Comparison of ENCODE assay signal across 27 cellular contexts in the genomic region with DNA sequence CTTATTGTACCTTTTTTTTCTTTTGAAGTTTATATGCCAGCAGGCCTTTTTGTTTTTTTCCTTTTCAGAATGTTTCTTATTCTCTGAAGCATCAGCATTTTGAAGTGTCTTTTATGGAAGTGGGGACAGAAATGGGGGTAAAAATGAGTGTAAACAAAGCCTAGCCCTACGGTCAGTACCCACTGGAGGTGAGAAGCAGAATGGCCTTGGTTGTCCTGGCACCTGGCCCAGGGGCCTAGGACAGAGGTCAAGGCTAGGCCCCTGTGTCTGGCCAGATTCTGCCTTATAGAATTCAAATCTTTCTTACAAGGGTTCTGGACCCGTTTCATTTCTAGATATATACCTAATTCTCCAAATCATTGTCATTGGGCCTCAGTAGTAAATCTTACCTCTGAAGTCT. TPM values are rescaled to one million over a fixed set of nuclear protein-coding genes. Genes with fewer than 3 reads are reported as not detected.
"Had no signal": no experiment of that assay in that cellular context is flagged by ENCODE, and none has a peak within 500 bp of the region (broad histone marks: within the 10 kb centered on the region; RNA-seq: fewer than 3 reads in every experiment).

No MANE protein-coding gene starts in this region.

- H3K4me3 ChIP-seq: stomach, suprapubic skin, testis, thoracic aorta, thyroid gland, tibial artery, transverse colon, upper lobe of left lung, upper lobe of right lung, uterus, vagina had no signal

- H3K9me3 ChIP-seq: stomach, suprapubic skin, testis, thoracic aorta, thyroid gland, tibial artery, transverse colon, upper lobe of left lung, upper lobe of right lung, uterus, vagina had no signal

- ATAC-seq: stimulated activated memory B cell treated with anti-CD40 and anti-IgM and Interleukin-4, amounts not matched to agents 10 μg/mL and 1 μg/mL and 100 μg/mL, for 72 hours; stimulated activated naive CD8-positive, alpha-beta T cell treated with anti-CD3 and anti-CD28 coated beads, Interleukin-15, amount 100 ng/mL, for 72 hours; stimulated activated naive CD8-positive, alpha-beta T cell treated with anti-CD3 and anti-CD28 coated beads, Interleukin-15, Interleukin-2, amounts not matched to agents 100 U/mL and 50 U/mL, for 24 hours; upper lobe of right lung had no signal

- H3K27me3 ChIP-seq: stomach, suprapubic skin, testis, thyroid gland, tibial artery, transverse colon, upper lobe of left lung, upper lobe of right lung, uterus, vagina had no signal

- FAIRE-seq: urothelium cell line had no signal

- H3K36me3 ChIP-seq: suprapubic skin, thoracic aorta, thyroid gland, transverse colon, upper lobe of right lung, uterus, vagina had no signal

- H3K27ac ChIP-seq: stomach, suprapubic skin, testis, thoracic aorta, thyroid gland, tibial artery, transverse colon, upper lobe of left lung, upper lobe of right lung, uterus, vagina had no signal

- H3K4me1 ChIP-seq: stomach, suprapubic skin, thyroid gland, transverse colon, upper lobe of left lung, upper lobe of right lung, uterus, vagina had no signal

- DNase-seq: stimulated activated CD4-positive, alpha-beta T cell treated with anti-CD3 and anti-CD28 coated beads, Interleukin-2, amount 100 ng/mL, for 48 hours; stimulated activated CD4-positive, alpha-beta T cell treated with anti-CD3 and anti-CD28 coated beads, Interleukin-4, amount 100 ng/mL, for 1 hour; stimulated activated CD4-positive, alpha-beta T cell treated with anti-CD3 and anti-CD28 coated beads, Interleukin-4, amount 100 ng/mL, for 24 hours; stimulated activated CD4-positive, alpha-beta T cell treated with anti-CD3 and anti-CD28 coated beads, Interleukin-4, amount 100 ng/mL, for 4 hours; stimulated activated CD8-positive, alpha-beta memory T cell treated with anti-CD3 and anti-CD28 coated beads, Interleukin-4, amount 100 ng/mL, for 48 hours; stimulated activated naive B cell treated with anti-CD40 and anti-IgM and Interleukin-4, amounts not matched to agents 10 μg/mL and 1 μg/mL and 100 μg/mL, for 72 hours; stimulated activated naive CD4-positive, alpha-beta T cell; stimulated activated naive CD4-positive, alpha-beta T cell treated with Interleukin-2 at 50 U/mL for 16 hours; stimulated activated naive CD8-positive, alpha-beta T cell treated with anti-CD3 and anti-CD28 coated beads, Interleukin-15, amount 100 ng/mL, for 72 hours; stimulated activated naive CD8-positive, alpha-beta T cell treated with anti-CD3 and anti-CD28 coated beads, Interleukin-15, Interleukin-2, amounts not matched to agents 100 U/mL and 50 U/mL, for 24 hours; stomach; substantia nigra; testis; thyroid gland; tibial artery; transverse colon; trophoblast cell; upper lobe of left lung; upper lobe of right lung; uterus had no signal

RNA-seq across cellular contexts. Expression of a gene that starts 12.1 kb away (rescaled TPM):
- total RNA-seq: stomach, subcutaneous adipose tissue, temporal lobe, thoracic aorta, thyroid gland, transverse colon, upper lobe of right lung, vagina had no signal
